In genomic region chr3:147372525-147373027, GRCh38 we compare ENCODE assay signal across 33 cellular contexts. TPM values are rescaled to one million over a fixed set of nuclear protein-coding genes. Genes with fewer than 3 reads are reported as not detected.
"Had no signal": no experiment of that assay in that cellular context is flagged by ENCODE, and none has a peak within 500 bp of the region (broad histone marks: within the 10 kb centered on the region; RNA-seq: fewer than 3 reads in every experiment).

No MANE protein-coding gene starts in this region.

- H3K27ac Mint-ChIP-seq: activated CD4-positive, alpha-beta T cell treated with anti-CD3 and anti-CD28 coated beads for 36 hours; activated CD4-positive, alpha-beta T cell treated with anti-CD3 and anti-CD28 coated beads, Interleukin-2, amount 10 ng/mL, durations not matched to agents 7 days and 5 days; activated CD8-positive, alpha-beta T cell treated with anti-CD3 and anti-CD28 coated beads, Interleukin-2, amount 10 ng/mL, durations not matched to agents 7 days and 5 days; activated naive CD4-positive, alpha-beta T cell treated with anti-CD3 and anti-CD28 coated beads for 36 hours; activated naive CD4-positive, alpha-beta T cell treated with anti-CD3 and anti-CD28 coated beads, Interleukin-2, amount 50 U/mL, for 72 hours; activated T-helper 1 cell treated with anti-CD3 and anti-CD28 coated beads, Interleukin-12 subunit alpha, Interleukin-12 subunit beta, Interleukin-2, Interleukin-4 antibody, amounts not matched to agents 30 ng/mL and 10 ng/mL and 1 ng/mL, durations not matched to agents 14 hours and 24 hours and 36 hours; T-helper 1 cell treated with Interleukin-12 subunit alpha and Interleukin-12 subunit beta and Interleukin-4 antibody, amounts not matched to agents 30 μg/mL and 1 μg/mL, for 36 hours; T-helper 2 cell treated with Interferon-gamma antibody and Interleukin-4, amounts not matched to agents 5 μg/mL and 100 μg/mL, for 36 hours had no signal

- H3K4me2 ChIP-seq: SK-N-SH had no signal

- H3K4me3 ChIP-seq: adrenal gland, body of pancreas, Peyer's patch, SJSA1 had no signal

- H3K27me3 ChIP-seq: SJSA1 had no signal

- H3K4me1 ChIP-seq: adrenal gland, body of pancreas, Peyer's patch, SJSA1 had no signal

- ATAC-seq: activated CD4-positive, alpha-beta T cell treated with anti-CD3 and anti-CD28 coated beads for 36 hours; activated CD4-positive, CD25-positive, alpha-beta regulatory T cell treated with anti-CD3 and anti-CD28 coated beads, Interleukin-2, amount 50 U/mL, for 24 hours; activated CD8-positive, alpha-beta T cell treated with anti-CD3 and anti-CD28 coated beads, Interleukin-2, amount 10 ng/mL, durations not matched to agents 7 days and 5 days; activated naive CD4-positive, alpha-beta T cell treated with anti-CD3 and anti-CD28 coated beads, Interleukin-2, amount 50 U/mL, for 72 hours; activated T-cell treated with anti-CD3 and anti-CD28 coated beads, Interleukin-2, amount 50 U/mL, for 4 hours; body of pancreas had no signal

- H3K9me2 ChIP-seq: SK-N-SH had no signal

- H3K9me3 Mint-ChIP-seq: activated CD4-positive, alpha-beta T cell treated with anti-CD3 and anti-CD28 coated beads, Interleukin-2, amount 10 ng/mL, durations not matched to agents 7 days and 5 days; activated naive CD4-positive, alpha-beta T cell treated with anti-CD3 and anti-CD28 coated beads for 36 hours; activated T-cell treated with anti-CD3 and anti-CD28 coated beads, Interleukin-2, amount 50 U/mL, for 4 hours; activated T-helper 1 cell treated with anti-CD3 and anti-CD28 coated beads, Interleukin-12 subunit alpha, Interleukin-12 subunit beta, Interleukin-2, Interleukin-4 antibody, amounts not matched to agents 30 ng/mL and 10 ng/mL and 1 ng/mL, durations not matched to agents 14 hours and 24 hours and 36 hours; T-helper 1 cell treated with Interleukin-12 subunit alpha and Interleukin-12 subunit beta and Interleukin-4 antibody, amounts not matched to agents 30 μg/mL and 1 μg/mL, for 36 hours; T-helper 2 cell treated with Interferon-gamma antibody and Interleukin-4, amounts not matched to agents 5 μg/mL and 100 μg/mL, for 36 hours had no signal

- H3K27ac ChIP-seq: adrenal gland, body of pancreas, Peyer's patch, SJSA1 had no signal

- H3K4me3 Mint-ChIP-seq: activated CD4-positive, alpha-beta T cell treated with anti-CD3 and anti-CD28 coated beads for 36 hours; activated CD4-positive, alpha-beta T cell treated with anti-CD3 and anti-CD28 coated beads, Interleukin-2, amount 10 ng/mL, durations not matched to agents 7 days and 5 days; activated CD8-positive, alpha-beta T cell treated with anti-CD3 and anti-CD28 coated beads, Interleukin-2, amount 10 ng/mL, durations not matched to agents 7 days and 5 days; activated naive CD4-positive, alpha-beta T cell treated with anti-CD3 and anti-CD28 coated beads for 36 hours; activated T-cell treated with anti-CD3 and anti-CD28 coated beads, Interleukin-2, amount 50 U/mL, for 4 hours; activated T-helper 1 cell treated with anti-CD3 and anti-CD28 coated beads, Interleukin-12 subunit alpha, Interleukin-12 subunit beta, Interleukin-2, Interleukin-4 antibody, amounts not matched to agents 30 ng/mL and 10 ng/mL and 1 ng/mL, durations not matched to agents 14 hours and 24 hours and 36 hours; T-helper 1 cell treated with Interleukin-12 subunit alpha and Interleukin-12 subunit beta and Interleukin-4 antibody, amounts not matched to agents 30 μg/mL and 1 μg/mL, for 36 hours; T-helper 2 cell treated with Interferon-gamma antibody and Interleukin-4, amounts not matched to agents 5 μg/mL and 100 μg/mL, for 36 hours had no signal

- DNase-seq: activated CD4-positive, alpha-beta T cell treated with anti-CD3 and anti-CD28 coated beads for 36 hours; activated CD4-positive, alpha-beta T cell treated with anti-CD3 and anti-CD28 coated beads, Interleukin-2, amount 10 ng/mL, durations not matched to agents 7 days and 5 days; activated CD4-positive, alpha-beta T cell treated with anti-CD3 and anti-CD28 coated beads, Interleukin-2, amount 50 U/mL, for 48 hours; activated CD8-positive, alpha-beta T cell treated with anti-CD3 and anti-CD28 coated beads, Interleukin-2, amount 10 ng/mL, durations not matched to agents 7 days and 5 days; activated gamma-delta T cell treated with Interleukin-2 at 50 U/mL for 16 hours; activated naive CD4-positive, alpha-beta T cell treated with anti-CD3 and anti-CD28 coated beads for 36 hours; activated T-cell treated with anti-CD3 and anti-CD28 coated beads for 4 hours; activated T-cell treated with anti-CD3 and anti-CD28 coated beads, Interleukin-2, amount 50 U/mL, for 4 hours; adrenal gland; body of pancreas; caudate nucleus; NCI-H1105; NCI-H1417 treated with DMSO at 0.1 percent for 48 hours; NCI-H1694; NCI-H1930; NCI-H2081 treated with DMSO at 0.1 percent for 48 hours; NCI-H226; NCI-H446 treated with DMSO at 0.1 percent for 48 hours; NCI-H524; NCI-H69; Peyer's patch; RPMI8226; SHP77 treated with DMSO at 0.1 percent for 48 hours; SK-N-SH had no signal

- H3K36me3 ChIP-seq: adrenal gland, Peyer's patch, SJSA1 had no signal

- H3K9ac ChIP-seq: SK-N-SH had no signal

- H3K9me3 ChIP-seq: adrenal gland, body of pancreas, Peyer's patch, SJSA1, SK-N-SH had no signal

- H3K4me1 Mint-ChIP-seq: activated CD4-positive, alpha-beta T cell treated with anti-CD3 and anti-CD28 coated beads for 36 hours; activated CD4-positive, alpha-beta T cell treated with anti-CD3 and anti-CD28 coated beads, Interleukin-2, amount 10 ng/mL, durations not matched to agents 7 days and 5 days had no signal

RNA-seq across cellular contexts. Expression of gene ZIC4, which starts 33.8 kb away (rescaled TPM):
- total RNA-seq: activated CD4-positive, alpha-beta T cell treated with anti-CD3 and anti-CD28 coated beads for 36 hours; activated CD4-positive, alpha-beta T cell treated with anti-CD3 and anti-CD28 coated beads, Interleukin-2, amount 10 ng/mL, durations not matched to agents 7 days and 5 days; activated CD8-positive, alpha-beta T cell treated with anti-CD3 and anti-CD28 coated beads, Interleukin-2, amount 10 ng/mL, durations not matched to agents 7 days and 5 days; activated naive CD4-positive, alpha-beta T cell treated with anti-CD3 and anti-CD28 coated beads for 36 hours; activated naive CD4-positive, alpha-beta T cell treated with anti-CD3 and anti-CD28 coated beads, Interleukin-2, amount 50 U/mL, for 72 hours; activated T-cell treated with anti-CD3 and anti-CD28 coated beads, Interleukin-2, amount 50 U/mL, for 4 hours; activated T-helper 1 cell treated with anti-CD3 and anti-CD28 coated beads, Interleukin-12 subunit alpha, Interleukin-12 subunit beta, Interleukin-2, Interleukin-4 antibody, amounts not matched to agents 30 ng/mL and 10 ng/mL and 1 ng/mL, durations not matched to agents 14 hours and 24 hours and 36 hours; adrenal gland; astrocyte; body of pancreas; bronchial epithelial cell; M059J; Peyer's patch had no signal

RNA-seq across cellular contexts. Expression of gene ZIC1, which starts 36.6 kb away (rescaled TPM):
- total RNA-seq: activated CD4-positive, alpha-beta T cell treated with anti-CD3 and anti-CD28 coated beads for 36 hours; activated CD4-positive, alpha-beta T cell treated with anti-CD3 and anti-CD28 coated beads, Interleukin-2, amount 10 ng/mL, durations not matched to agents 7 days and 5 days; activated CD8-positive, alpha-beta T cell treated with anti-CD3 and anti-CD28 coated beads, Interleukin-2, amount 10 ng/mL, durations not matched to agents 7 days and 5 days; activated naive CD4-positive, alpha-beta T cell treated with anti-CD3 and anti-CD28 coated beads for 36 hours; activated naive CD4-positive, alpha-beta T cell treated with anti-CD3 and anti-CD28 coated beads, Interleukin-2, amount 50 U/mL, for 72 hours; activated T-cell treated with anti-CD3 and anti-CD28 coated beads, Interleukin-2, amount 50 U/mL, for 4 hours; activated T-helper 1 cell treated with anti-CD3 and anti-CD28 coated beads, Interleukin-12 subunit alpha, Interleukin-12 subunit beta, Interleukin-2, Interleukin-4 antibody, amounts not matched to agents 30 ng/mL and 10 ng/mL and 1 ng/mL, durations not matched to agents 14 hours and 24 hours and 36 hours; body of pancreas; bronchial epithelial cell had no signal
